24 cellular contexts compared by ENCODE assay signal in the genomic region with DNA sequence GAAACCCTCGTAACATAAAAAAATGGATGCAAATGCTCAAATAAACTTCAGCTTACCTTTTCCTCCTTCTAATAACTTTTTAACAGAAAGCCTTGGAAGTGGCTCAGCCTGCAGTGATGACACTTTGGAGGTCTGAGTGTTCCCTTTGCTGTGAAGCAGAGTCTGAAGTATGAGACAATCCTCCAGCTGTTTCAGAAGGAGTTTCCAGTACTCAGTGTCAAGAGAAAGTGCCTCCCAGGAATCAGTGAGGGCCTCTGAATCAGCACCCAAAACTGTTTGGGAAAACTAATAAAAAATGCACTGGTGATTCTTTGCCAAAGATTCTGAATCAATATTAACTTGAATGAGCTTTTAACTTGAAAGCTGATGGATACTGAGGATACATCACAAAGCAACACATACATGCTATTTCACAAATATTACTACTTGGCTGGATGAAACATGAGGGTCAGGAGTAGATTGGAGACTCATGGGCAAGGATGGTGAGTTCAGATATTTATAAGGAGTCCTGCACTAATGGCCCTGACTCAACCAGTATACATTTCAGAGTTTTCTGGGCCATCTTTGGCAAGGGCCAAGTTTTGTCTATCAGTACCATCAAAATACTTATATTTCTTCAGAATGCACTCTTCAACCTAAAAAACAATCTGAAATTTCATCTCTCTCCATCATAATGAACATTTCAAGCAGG.
"Had no signal": no experiment of that assay in that cellular context is flagged by ENCODE, and none has a peak within 500 bp of the region (broad histone marks: within the 10 kb centered on the region; RNA-seq: fewer than 3 reads in every experiment).

No MANE protein-coding gene starts in this region.

- H3K27ac ChIP-seq: epithelial cell of prostate, esophagus muscularis mucosa, foreskin keratinocyte, heart left ventricle, parathyroid adenoma, prostate gland, right lobe of liver, spleen, stomach had no signal

- H3K4me1 Mint-ChIP-seq: nephron had no signal

- DNase-seq: effector memory CD8-positive, alpha-beta T cell; foreskin keratinocyte; heart left ventricle; hippocampal formation; left colon; left ventricle myocardium superior; mesenchymal stem cell; midbrain; occipital lobe; right lobe of liver; spleen; stimulated activated CD4-positive, alpha-beta T cell treated with anti-CD3 and anti-CD28 coated beads, Interleukin-15, amount 100 ng/mL, for 24 hours; stimulated activated CD4-positive, alpha-beta T cell treated with anti-CD3 and anti-CD28 coated beads, Interleukin-1b, Interleukin-23, amount 100 ng/mL, for 48 hours; stimulated activated CD4-positive, alpha-beta T cell treated with anti-CD3 and anti-CD28 coated beads, Interleukin-4, amount 100 ng/mL, for 24 hours; stimulated activated naive B cell treated with anti-CD40 and anti-IgM and Interleukin-4, amounts not matched to agents 10 μg/mL and 1 μg/mL and 100 μg/mL, for 72 hours; stomach; trophoblast cell had no signal

- H3K9me3 ChIP-seq: esophagus muscularis mucosa, prostate gland, right lobe of liver, stomach had no signal

- H3K27ac Mint-ChIP-seq: dendritic cell treated with granulocyte-macrophage colony-stimulating factor and Interleukin-4, amounts not matched to agents 40 ng/mL and 50 ng/mL, for 4 days; effector memory CD8-positive, alpha-beta T cell; nephron had no signal

- H3K9me3 Mint-ChIP-seq: dendritic cell treated with granulocyte-macrophage colony-stimulating factor and Interleukin-4, amounts not matched to agents 40 ng/mL and 50 ng/mL, for 4 days; effector memory CD8-positive, alpha-beta T cell; nephron had no signal

- H3K36me3 ChIP-seq: prostate gland had no signal

- H3K27me3 Mint-ChIP-seq: dendritic cell treated with granulocyte-macrophage colony-stimulating factor and Interleukin-4, amounts not matched to agents 40 ng/mL and 50 ng/mL, for 4 days; effector memory CD8-positive, alpha-beta T cell; stimulated activated naive B cell treated with anti-CD40 and anti-IgM and Interleukin-4, amounts not matched to agents 10 μg/mL and 1 μg/mL and 100 μg/mL, for 72 hours had no signal

- H3K4me3 ChIP-seq: esophagus muscularis mucosa, heart left ventricle, lung, prostate gland, right lobe of liver, spleen, stomach had no signal

- ATAC-seq: effector memory CD8-positive, alpha-beta T cell; foreskin keratinocyte; heart left ventricle; left colon; left ventricle myocardium superior; right lobe of liver; stimulated activated naive B cell treated with anti-CD40 and anti-IgM and Interleukin-4, amounts not matched to agents 10 μg/mL and 1 μg/mL and 100 μg/mL, for 72 hours had no signal

- H3K4me3 Mint-ChIP-seq: dendritic cell treated with granulocyte-macrophage colony-stimulating factor and Interleukin-4, amounts not matched to agents 40 ng/mL and 50 ng/mL, for 4 days; effector memory CD8-positive, alpha-beta T cell; nephron; stimulated activated naive B cell treated with anti-CD40 and anti-IgM and Interleukin-4, amounts not matched to agents 10 μg/mL and 1 μg/mL and 100 μg/mL, for 72 hours had no signal

- H3K27me3 ChIP-seq: esophagus muscularis mucosa, foreskin keratinocyte, heart left ventricle, right lobe of liver, spleen, stomach had no signal

- H3K4me1 ChIP-seq: esophagus muscularis mucosa, foreskin keratinocyte, heart left ventricle, parathyroid adenoma, prostate gland, right lobe of liver, spleen, stomach had no signal
